Comparison of ENCODE assay signal across 8 cellular contexts in genomic region chr11:66593303-66593635, GRCh38. TPM values are rescaled to one million over a fixed set of nuclear protein-coding genes. Genes with fewer than 3 reads are reported as not detected.
A peak's percentile ranks its signal among the peaks of the same experiment; 100 is the strongest.
DNase-seq lines count a peak whose midpoint lies in the region; ATAC-seq and TF ChIP-seq lines count a peak whose summit lies in the region.

No MANE protein-coding gene starts in this region.

- no peak for TF ChIP-seq POLR2A in sigmoid colon (IDR thresholded peaks at IDR 0.05)

- no peaks in the 10 kb centered on the region for H3K9me3 ChIP-seq in cardiac muscle cell (ENCODE audit: low read depth)
- H3K9me3 ChIP-seq in SJSA1 (replicated peaks), result no peaks in the 10 kb centered on the region
- no peaks in the 10 kb centered on the region for H3K9me3 ChIP-seq in sigmoid colon

- TF ChIP-seq EP300 in sigmoid colon (IDR thresholded peaks at IDR 0.05), result no peak

- intact Hi-C loops in Right ventricle myocardium inferior (cut with DNase I) (loop anchor here (2.0 to 5.0 kb wide), 2 partner anchors 24 to 84 kb away; partner anchors contain the start of genes RBM14 and RBM4B), sigmoid colon (cut with DNase I) (loop anchor here (1.0 to 2.0 kb wide), 2 partner anchors 24 to 84 kb away; partner anchors contain the start of genes RBM14 and RBM4B)

- H3K36me3 ChIP-seq in cardiac muscle cell, result no peaks in the 10 kb centered on the region
- peaks cover 5% of the 10 kb centered on the region; the same call in 1 of the 2 replicates for H3K36me3 ChIP-seq in SJSA1
- no peaks in the 10 kb centered on the region for H3K36me3 ChIP-seq in sigmoid colon

- ATAC-seq in Right ventricle myocardium inferior, result no peak

- H3K4me3 ChIP-seq in cardiac muscle cell, result peak overlapping the region; percentile 57
- H3K4me3 ChIP-seq in SJSA1, result peak overlapping the region; percentile 55
- peak overlapping the region; percentile 85 for H3K4me3 ChIP-seq in fibroblast of villous mesenchyme (ENCODE audit: low read depth, low read length)
- H3K4me3 ChIP-seq in sigmoid colon, result peak overlapping the region; percentile 56 to 78 (median 62)

- H3K27me3 ChIP-seq in cardiac muscle cell, result no peaks in the 10 kb centered on the region
- no peaks in the 10 kb centered on the region for H3K27me3 ChIP-seq in SJSA1 (replicated peaks)
- no peaks in the 10 kb centered on the region for H3K27me3 ChIP-seq in sigmoid colon

- WGBS in sigmoid colon, 2 donors, result 3 to 9% methylated on average over 12 of the region's 12 CpGs

- peak in 1 of 2 donors; percentile 2 for DNase-seq in cardiac muscle cell (ENCODE audit: low read depth in 1 of 2, low spot score in 1 of 2)
- no peak for DNase-seq in Right ventricle myocardium inferior (ENCODE audit: missing footprints)
- DNase-seq in SJSA1 (ENCODE audit: low read depth in 1 of 2, low spot score in 2 of 2), result no peak
- DNase-seq in fibroblast of villous mesenchyme (ENCODE audit: low read depth), result no peak
- no peak for DNase-seq in sigmoid colon
- no peak for DNase-seq in amniotic stem cell (lab: John Stamatoyannopoulos, UW)
- no peak for DNase-seq in NCI-H1105 treated with DMSO at 0.1 percent for 48 hours (lab: John Stamatoyannopoulos, UW)
- DNase-seq in activated CD4-positive, alpha-beta T cell treated with anti-CD3 and anti-CD28 coated beads, Interleukin-2, amount 50 U/mL, for 48 hours, result no peak

- H3K27ac ChIP-seq in cardiac muscle cell, result peak overlapping the region; percentile 72
- peak overlapping the region; percentile 7 for H3K27ac ChIP-seq in SJSA1
- peak overlapping the region; percentile 85 to 88 (median 88) for H3K27ac ChIP-seq in sigmoid colon

- no peak for TF ChIP-seq CTCF in cardiac muscle cell (IDR thresholded peaks at IDR 0.05; ENCODE audit: low read depth, low read length)
- no peak for TF ChIP-seq CTCF in fibroblast of villous mesenchyme (IDR thresholded peaks at IDR 0.05; ENCODE audit: insufficient read depth, low read depth, low read length)
- no peak for TF ChIP-seq CTCF in sigmoid colon (IDR thresholded peaks at IDR 0.05)

- peaks cover 7% of the 10 kb centered on the region for H3K4me1 ChIP-seq in cardiac muscle cell (ENCODE audit: low read depth)
- peaks cover 14% of the 10 kb centered on the region for H3K4me1 ChIP-seq in SJSA1 (replicated peaks)
- H3K4me1 ChIP-seq in sigmoid colon, result peaks cover 0 to 45% (median 40%) of the 10 kb centered on the region in 4 donors

RNA-seq across cellular contexts. Expression of gene CCS, which starts 0.3 kb away (rescaled TPM):
- total RNA-seq in cardiac muscle cell (73.1 and 86.6 TPM in 2 replicates), Right ventricle myocardium inferior (23.5 TPM), fibroblast of villous mesenchyme (34.5 and 35.4 TPM in 2 replicates), sigmoid colon (10 to 100 TPM; 26.0 to 43.1 (median 40.5) TPM)
- polyA plus RNA-seq in cardiac muscle cell (117 and 153 TPM in 2 replicates), sigmoid colon (10 to 100 TPM; 33.0 to 48.8 (median 44.6) TPM)
- total RNA-seq in SJSA1 (2014; rRNA removed; shearing (Covaris generic)), result 44.8 and 46.6 TPM in 2 replicates

RNA-seq across cellular contexts. Expression of gene CCDC87, which starts 0.4 kb away (rescaled TPM):
- 2.7 and 3.9 TPM in 2 replicates for total RNA-seq in cardiac muscle cell
- 1.2 and 4.8 TPM in 2 replicates for polyA plus RNA-seq in cardiac muscle cell
- 0.27 TPM for total RNA-seq in Right ventricle myocardium inferior
- 0.34 TPM in 1 of 2 replicates, not detected in the other for total RNA-seq in SJSA1 (2014; rRNA removed; shearing (Covaris generic))
- total RNA-seq in fibroblast of villous mesenchyme, result 0.43 and 0.64 TPM in 2 replicates
- under 1 TPM in 3 of 4 donors, not detected in 1; 0.14 to 0.71 (median 0.16) TPM for total RNA-seq in sigmoid colon
- under 1 TPM in 1 of 3 donors, not detected in 2; 0.28 TPM for polyA plus RNA-seq in sigmoid colon

RNA-seq across cellular contexts. Expression of gene RBM14, which starts 23.2 kb away (rescaled TPM):
- total RNA-seq in cardiac muscle cell, result 74.6 and 90.6 TPM in 2 replicates
- polyA plus RNA-seq in cardiac muscle cell, result 95.2 and 111 TPM in 2 replicates
- 30.1 TPM for total RNA-seq in Right ventricle myocardium inferior
- total RNA-seq in SJSA1 (2014; rRNA removed; shearing (Covaris generic)), result 33.1 and 57.8 TPM in 2 replicates
- 24.8 and 32.8 TPM in 2 replicates for total RNA-seq in fibroblast of villous mesenchyme
- total RNA-seq in sigmoid colon, result 10 to 100 TPM; 23.7 to 51.8 (median 42.9) TPM
- 10 to 100 TPM; 10.8 to 54.0 (median 15.7) TPM for polyA plus RNA-seq in sigmoid colon

RNA-seq across cellular contexts. Expression of gene CTSF, which starts 24.9 kb away (rescaled TPM):
- 15.2 and 45.6 TPM in 2 replicates for total RNA-seq in cardiac muscle cell
- 16.8 and 51.0 TPM in 2 replicates for polyA plus RNA-seq in cardiac muscle cell
- 51.0 TPM for total RNA-seq in Right ventricle myocardium inferior
- 4.9 and 5.6 TPM in 2 replicates for total RNA-seq in SJSA1 (2014; rRNA removed; shearing (Covaris generic))
- 9.9 and 12.6 TPM in 2 replicates for total RNA-seq in fibroblast of villous mesenchyme
- 100 to 1,000 TPM; 121 to 170 (median 139) TPM for total RNA-seq in sigmoid colon
- 10 to 100 TPM in 2 of 3 donors, 1 to 10 TPM in 1; 3.5 to 16.5 (median 12.6) TPM for polyA plus RNA-seq in sigmoid colon

RNA-seq across cellular contexts. Expression of gene RBM4, which starts 45.2 kb away (rescaled TPM):
- total RNA-seq in cardiac muscle cell (142 and 146 TPM in 2 replicates), Right ventricle myocardium inferior (72.1 TPM), fibroblast of villous mesenchyme (84.4 and 118 TPM in 2 replicates), sigmoid colon (100 to 1,000 TPM in 1 of 4 donors, 10 to 100 TPM in 3; 76.5 to 101 (median 86.2) TPM)
- polyA plus RNA-seq in cardiac muscle cell (206 and 241 TPM in 2 replicates), sigmoid colon (100 to 1,000 TPM in 1 of 3 donors, 10 to 100 TPM in 2; 75.4 to 103 (median 98.8) TPM)
- 136 and 170 TPM in 2 replicates for total RNA-seq in SJSA1 (2014; rRNA removed; shearing (Covaris generic))

Comparison
In these comparisons a context has a peak if more than half of its experiments do, and no peak if none do; other contexts are left out.
1. H3K27ac ChIP-seq: peak in every context shown above with its lines; median percentile 88 in sigmoid colon; 72 in cardiac muscle cell; 7 in SJSA1.